In the genomic region with DNA sequence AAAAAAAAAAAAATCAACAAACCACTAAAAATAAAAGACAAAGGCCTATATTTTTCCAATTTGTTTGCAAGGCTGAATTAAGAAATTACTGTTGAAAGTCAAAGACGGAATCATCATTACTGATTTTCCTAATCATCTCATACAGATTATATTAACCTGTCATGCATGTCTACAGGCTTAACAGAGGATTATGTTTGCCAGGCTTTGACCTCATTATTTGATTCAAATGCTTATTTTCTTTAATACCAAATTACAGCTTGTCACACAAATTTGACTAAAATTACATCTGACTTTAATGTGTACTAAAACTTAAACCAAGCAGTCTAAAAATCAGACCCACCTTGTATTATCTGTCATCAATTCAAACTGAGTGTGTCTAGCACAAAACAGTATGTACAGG, we compare ENCODE assay signal across 23 cellular contexts.
"Had no signal": no experiment of that assay in that cellular context is flagged by ENCODE, and none has a peak within 500 bp of the region (broad histone marks: within the 10 kb centered on the region; RNA-seq: fewer than 3 reads in every experiment).

No MANE protein-coding gene starts in this region.

- H3K4me3 ChIP-seq: esophagus squamous epithelium, left ventricle myocardium inferior, lower lobe of right lung, prostate gland, right lobe of liver, spleen, stomach, thoracic aorta, transverse colon had no signal

- H3K27me3 ChIP-seq: esophagus squamous epithelium, right lobe of liver, spleen, stomach, transverse colon had no signal

- H3K27ac ChIP-seq: esophagus squamous epithelium, left ventricle myocardium inferior, lower lobe of right lung, parathyroid adenoma, prostate gland, right lobe of liver, stomach, thoracic aorta, transverse colon had no signal

- DNase-seq: effector memory CD8-positive, alpha-beta T cell; esophagus squamous epithelium; foreskin fibroblast; immature natural killer cell; kidney; left cardiac atrium; left ventricle myocardium inferior; lower lobe of right lung; mesenchymal stem cell; naive B cell; right lobe of liver; spleen; stimulated activated CD4-positive, alpha-beta T cell treated with anti-CD3 and anti-CD28 coated beads, Interleukin-15, amount 100 ng/mL, for 24 hours; stimulated activated CD4-positive, alpha-beta T cell treated with anti-CD3 and anti-CD28 coated beads, Interleukin-1b, Interleukin-23, amount 100 ng/mL, for 48 hours; stimulated activated CD4-positive, alpha-beta T cell treated with anti-CD3 and anti-CD28 coated beads, Interleukin-4, amount 100 ng/mL, for 24 hours; stimulated activated naive CD4-positive, alpha-beta T cell; stomach; substantia nigra; transverse colon had no signal

- H3K9ac ChIP-seq: parathyroid adenoma had no signal

- FAIRE-seq: colon, kidney had no signal

- H3K4me1 ChIP-seq: prostate gland, right lobe of liver had no signal

- H2AFZ ChIP-seq: parathyroid adenoma had no signal

- H3K9me3 ChIP-seq: esophagus squamous epithelium, left ventricle myocardium inferior, lower lobe of right lung, prostate gland, right lobe of liver, spleen, stomach, thoracic aorta, transverse colon had no signal

- ATAC-seq: effector memory CD8-positive, alpha-beta T cell; left cardiac atrium; lower lobe of right lung; right lobe of liver had no signal
